Comparison of ENCODE assay signal across 9 cellular contexts in genomic region chr4:142404191-142404611, GRCh38.
DNase-seq lines count a peak whose midpoint lies in the region; ATAC-seq and TF ChIP-seq lines count a peak whose summit lies in the region.
"Had no signal": no experiment of that assay in that cellular context is flagged by ENCODE, and none has a peak within 500 bp of the region (broad histone marks: within the 10 kb centered on the region; RNA-seq: fewer than 3 reads in every experiment).

No MANE protein-coding gene starts in this region.

- no peak overlapping the region for H3T11ph ChIP-seq in H9 (ENCODE audit: low read length)

- no peak overlapping the region for H2BK20ac ChIP-seq in H9 (ENCODE audit: low read depth, low read length, poor library complexity, severe bottlenecking)

- no peaks in the 10 kb centered on the region for H3K36me3 Mint-ChIP-seq in H9 (ENCODE audit: insufficient read depth in 1 of 3, low read depth in 3 of 3)

- no peaks in the 10 kb centered on the region for H3K23me2 ChIP-seq in H9 (ENCODE audit: insufficient read length, low read depth, low read length, poor library complexity, severe bottlenecking)

- no peak overlapping the region for H4K8ac ChIP-seq in H9 (replicated peaks; ENCODE audit: insufficient read length, low read depth, low read length)

- no peak overlapping the region for H2BK120ac ChIP-seq in H9 (ENCODE audit: low read depth, low read length, poor library complexity, severe bottlenecking)

- H3K9ac ChIP-seq in adipocyte (ENCODE audit: low read length) (peak overlapping the region; percentile 78), H9 (ENCODE audit: extremely low read depth, insufficient read length, low read length) (no peak overlapping the region)

- peak overlapping the region; percentile 12 for H3K27ac ChIP-seq in upper lobe of right lung
- no peak overlapping the region for H3K27ac ChIP-seq in H9 (ENCODE audit: insufficient read length, low read depth, low read length)

- no peak overlapping the region for H2BK5ac ChIP-seq in H9 (ENCODE audit: insufficient read length, low read length)

- H3K14ac ChIP-seq in H9 (ENCODE audit: insufficient read depth, low read length), result no peak overlapping the region

- no peak overlapping the region for H2AK5ac ChIP-seq in H9 (ENCODE audit: insufficient read length, low read length)

- H2AFZ ChIP-seq in H9 (ENCODE audit: low read length), result no peak overlapping the region

- no peak overlapping the region for H2BK15ac ChIP-seq in H9 (ENCODE audit: low read depth, low read length)

- no CpG with 5 or more reads among the region's 3 CpGs for WGBS in H9 (ENCODE audit: extremely low coverage, insufficient read length, low lambda C conversion rate)

- no peak overlapping the region for H4K91ac ChIP-seq in H9 (ENCODE audit: insufficient read length, low read depth, low read length)

- H3K4ac ChIP-seq in H9 (ENCODE audit: low read depth, low read length), result no peak overlapping the region

- no peak overlapping the region for H3K4me2 ChIP-seq in H9 (ENCODE audit: insufficient read depth, insufficient read length, low read length)

- ATAC-seq in upper lobe of right lung (no peak), HG03460 (IDR thresholded peaks at IDR 0.05; ENCODE audit: unreplicated experiment) (no peak), HG02981 (IDR thresholded peaks at IDR 0.05; ENCODE audit: unreplicated experiment) (no peak)

- DNase-seq in activated CD8-positive, alpha-beta memory T cell treated with anti-CD3 and anti-CD28 coated beads for 48 hours (ENCODE audit: low read depth in 2 of 3, low spot score in 2 of 3), result peak in 2 of 3 experiments; percentile 37 to 47
- DNase-seq in activated CD8-positive, alpha-beta memory T cell treated with anti-CD3 and anti-CD28 coated beads, Interleukin-2, amount 50 U/mL, for 48 hours, result no peak
- DNase-seq in adipocyte (ENCODE audit: low read depth) (peak; percentile 89), lung microvascular endothelial cell (ENCODE audit: low read depth in 2 of 2) (peak; percentile 75 to 91), upper lobe of right lung (no peak), H9 (no peak)
- DNase-seq: activated B cell treated with CpG ODN at 0.5 μM for 24 hours had no signal

- H3K79me1 ChIP-seq in H9 (ENCODE audit: insufficient read depth, low read depth, low read length, poor library complexity, severe bottlenecking), result no peaks in the 10 kb centered on the region

- H3K9me3 ChIP-seq in adipocyte (ENCODE audit: control insufficient read depth, low read length) (no peaks in the 10 kb centered on the region), upper lobe of right lung (no peaks in the 10 kb centered on the region), H9 (ENCODE audit: control insufficient read depth, low read depth, low read length) (no peaks in the 10 kb centered on the region)

- H3K79me2 ChIP-seq in H9 (ENCODE audit: insufficient read depth, low read length), result no peaks in the 10 kb centered on the region

- H4K5ac ChIP-seq in H9 (ENCODE audit: insufficient read length, low read depth, low read length), result no peak overlapping the region

- H4K20me1 ChIP-seq in H9 (ENCODE audit: control insufficient read depth, insufficient read depth, insufficient read length), result no peaks in the 10 kb centered on the region

- no peak for TF ChIP-seq CTCF in upper lobe of right lung (IDR thresholded peaks at IDR 0.05)
- TF ChIP-seq CTCF in H9 (conservative IDR thresholded peaks at IDR 0.05), result no peak

- no peak overlapping the region for H3K18ac ChIP-seq in H9 (ENCODE audit: insufficient read length, low read depth, low read length)

- H3K9me3 Mint-ChIP-seq in H9, result no peaks in the 10 kb centered on the region
- H3K9me3 Mint-ChIP-seq: activated B cell treated with CpG ODN at 0.5 μM for 24 hours had no signal

- no peak overlapping the region for H3K56ac ChIP-seq in H9 (ENCODE audit: insufficient read length, low read depth, low read length)

- H3K36me3 ChIP-seq in adipocyte (ENCODE audit: control insufficient read depth, insufficient read depth, low read length, severe bottlenecking), result no peaks in the 10 kb centered on the region
- H3K36me3 ChIP-seq in upper lobe of right lung, result no peaks in the 10 kb centered on the region

- H3K4me1 ChIP-seq in adipocyte (ENCODE audit: control insufficient read depth, insufficient read depth, low read length) (peaks cover 57% of the 10 kb centered on the region), upper lobe of right lung (peaks cover 13% of the 10 kb centered on the region), H9 (ENCODE audit: insufficient read depth, low read length) (peaks cover 5% of the 10 kb centered on the region; the same call in 1 of the 2 replicates)

- no peak overlapping the region for H2BK12ac ChIP-seq in H9 (ENCODE audit: insufficient read length, low read depth, low read length)

- H3K4me3 ChIP-seq in adipocyte (ENCODE audit: low read length), result peak overlapping the region; percentile 84
- peak overlapping the region; percentile 50 for H3K4me3 ChIP-seq in upper lobe of right lung

- H3K27ac Mint-ChIP-seq in H9, result peak overlapping the region in 1 of 3 experiments; percentile 82; a peak in 1 of 7 replicates
- H3K27ac Mint-ChIP-seq: activated B cell treated with CpG ODN at 0.5 μM for 24 hours had no signal

- intact Hi-C loops in upper lobe of right lung (cut with DNase I), result no loop called here

- no peaks in the 10 kb centered on the region for H3K27me3 Mint-ChIP-seq in H9 (ENCODE audit: low read depth)

- peaks cover 45% of the 10 kb centered on the region in 2 experiments for H3K4me1 Mint-ChIP-seq in H9

- no peak overlapping the region for H3K23ac ChIP-seq in H9 (ENCODE audit: insufficient read length, low read depth, low read length)

- H3K4me3 Mint-ChIP-seq in H9, result no peak overlapping the region

- H3K27me3 ChIP-seq in adipocyte (replicated peaks; ENCODE audit: control insufficient read depth, insufficient read depth, low read length) (no peaks in the 10 kb centered on the region), upper lobe of right lung (no peaks in the 10 kb centered on the region), H9 (ENCODE audit: insufficient read depth, low read length) (no peaks in the 10 kb centered on the region)

Comparison
In these comparisons a context has a peak if more than half of its experiments do, and no peak if none do; other contexts are left out.
1. DNase-seq: peak in activated CD8-positive, alpha-beta memory T cell treated with anti-CD3 and anti-CD28 coated beads for 48 hours (2 of 3), adipocyte (single experiment) and lung microvascular endothelial cell (2 of 2); none in activated CD8-positive, alpha-beta memory T cell treated with anti-CD3 and anti-CD28 coated beads, Interleukin-2, amount 50 U/mL, for 48 hours (single experiment), upper lobe of right lung (single experiment) and H9 (single experiment).